In the genomic region with DNA sequence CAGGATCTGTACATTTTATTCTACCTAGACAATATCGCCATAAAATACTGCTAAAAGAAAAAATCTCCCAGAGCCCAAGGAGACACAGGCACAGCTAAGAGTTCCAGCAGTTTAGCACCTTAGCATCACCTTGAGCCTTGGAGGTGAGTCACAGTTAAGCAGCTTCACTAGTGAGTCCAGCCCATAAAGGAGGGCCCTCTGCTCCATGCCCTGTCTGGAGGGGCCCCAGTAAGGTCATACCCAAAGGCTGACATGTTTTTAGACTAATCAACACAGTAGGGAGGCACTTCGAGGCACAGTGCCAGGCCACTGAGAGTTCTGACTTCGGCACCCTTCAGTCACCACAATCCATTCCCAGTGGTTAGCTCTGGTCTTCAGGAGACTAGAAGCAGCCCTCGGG, we compare ENCODE assay signal across 7 cellular contexts. TPM values are rescaled to one million over a fixed set of nuclear protein-coding genes. Genes with fewer than 3 reads are reported as not detected.
"Had no signal": no experiment of that assay in that cellular context is flagged by ENCODE, and none has a peak within 500 bp of the region (broad histone marks: within the 10 kb centered on the region; RNA-seq: fewer than 3 reads in every experiment).

No MANE protein-coding gene starts in this region.

RNA-seq across cellular contexts. Expression of a gene that starts 2.6 kb away (rescaled TPM):
- total RNA-seq: GM23338, H1, H9, HepG2, HFFc6, HT1080 had no signal
- polyA plus RNA-seq: GM23338, H1, HepG2, IgD-negative memory B cell had no signal
